Comparison of ENCODE assay signal across 12 cellular contexts in genomic region chr6:42429042-42429574, GRCh38. TPM values are rescaled to one million over a fixed set of nuclear protein-coding genes. Genes with fewer than 3 reads are reported as not detected.
DNase-seq lines count a peak whose midpoint lies in the region; ATAC-seq and TF ChIP-seq lines count a peak whose summit lies in the region.
"Had no signal": no experiment of that assay in that cellular context is flagged by ENCODE, and none has a peak within 500 bp of the region (broad histone marks: within the 10 kb centered on the region; RNA-seq: fewer than 3 reads in every experiment).

No MANE protein-coding gene starts in this region.

- H3K9ac ChIP-seq in parathyroid adenoma, result no peak overlapping the region

- peaks cover 0 to 5% (median 0%) of the 10 kb centered on the region in 3 donors for H3K36me3 ChIP-seq in Peyer's patch
- H3K36me3 ChIP-seq in esophagus squamous epithelium, result peaks cover 0 to 19% (median 0%) of the 10 kb centered on the region in 3 donors
- no peaks in the 10 kb centered on the region for H3K36me3 ChIP-seq in parathyroid adenoma (ENCODE audit: control insufficient read depth, insufficient read depth, low read length)
- H3K36me3 ChIP-seq: thyroid gland had no signal

- no peak overlapping the region for H3K4me3 Mint-ChIP-seq in T-helper 1 cell treated with Interleukin-12 subunit alpha and Interleukin-12 subunit beta and Interleukin-4 antibody, amounts not matched to agents 30 μg/mL and 1 μg/mL, for 36 hours

- peak overlapping the region; percentile 38 for H3K27ac Mint-ChIP-seq in T-helper 1 cell treated with Interleukin-12 subunit alpha and Interleukin-12 subunit beta and Interleukin-4 antibody, amounts not matched to agents 30 μg/mL and 1 μg/mL, for 36 hours

- H3K4me1 Mint-ChIP-seq in T-helper 1 cell treated with Interleukin-12 subunit alpha and Interleukin-12 subunit beta and Interleukin-4 antibody, amounts not matched to agents 30 μg/mL and 1 μg/mL, for 36 hours (ENCODE audit: low read depth), result peaks cover 45% of the 10 kb centered on the region

- H3K79me2 ChIP-seq in parathyroid adenoma, result peaks cover 38% of the 10 kb centered on the region

- H3K9me3 ChIP-seq in Peyer's patch (peaks cover 0 to 3% (median 0%) of the 10 kb centered on the region in 4 donors), esophagus squamous epithelium (peaks cover 0 to 11% (median 0%) of the 10 kb centered on the region in 3 donors), parathyroid adenoma (ENCODE audit: control insufficient read depth, low read length) (no peaks in the 10 kb centered on the region)
- H3K9me3 ChIP-seq: thyroid gland had no signal

- ATAC-seq in GM21526 (IDR thresholded peaks at IDR 0.05; ENCODE audit: low FRiP score, unreplicated experiment), result no peak

- DNase-seq in T-helper 1 cell, result no peak
- DNase-seq in Peyer's patch, result no peak
- no peak for DNase-seq in esophagus squamous epithelium (lab: John Stamatoyannopoulos, UW)
- DNase-seq in NCI-H1694 (lab: John Stamatoyannopoulos, UW), result no peak
- DNase-seq in NCI-H226, result no peak
- DNase-seq: 8988T; activated CD4-positive, alpha-beta T cell treated with anti-CD3 and anti-CD28 coated beads for 1 hour; SIG-M5; thyroid gland had no signal

- H2AFZ ChIP-seq in parathyroid adenoma, result peak overlapping the region; percentile 20

- H3K4me3 ChIP-seq in Peyer's patch (no peak overlapping the region), esophagus squamous epithelium (no peak overlapping the region), parathyroid adenoma (ENCODE audit: low read depth, low read length) (no peak overlapping the region)
- H3K4me3 ChIP-seq: thyroid gland had no signal

- peaks cover 9% of the 10 kb centered on the region for H3K9me3 Mint-ChIP-seq in T-helper 1 cell treated with Interleukin-12 subunit alpha and Interleukin-12 subunit beta and Interleukin-4 antibody, amounts not matched to agents 30 μg/mL and 1 μg/mL, for 36 hours

- TF ChIP-seq POLR2A in Peyer's patch (IDR thresholded peaks at IDR 0.05) (no peak), esophagus squamous epithelium (IDR thresholded peaks at IDR 0.05) (no peak)

- 56 to 64% methylated on average over 4 to 8 of the region's 8 CpGs for WGBS in esophagus squamous epithelium, 2 donors

- H3K27me3 Mint-ChIP-seq in T-helper 1 cell treated with Interleukin-12 subunit alpha and Interleukin-12 subunit beta and Interleukin-4 antibody, amounts not matched to agents 30 μg/mL and 1 μg/mL, for 36 hours (ENCODE audit: low read depth), result no peaks in the 10 kb centered on the region

- TF ChIP-seq CTCF in Peyer's patch (IDR thresholded peaks at IDR 0.05) (no peak), esophagus squamous epithelium (IDR thresholded peaks at IDR 0.05) (no peak), parathyroid adenoma (IDR thresholded peaks at IDR 0.05) (no peak)

- peaks cover 44% of the 10 kb centered on the region for H3K36me3 Mint-ChIP-seq in T-helper 1 cell treated with Interleukin-12 subunit alpha and Interleukin-12 subunit beta and Interleukin-4 antibody, amounts not matched to agents 30 μg/mL and 1 μg/mL, for 36 hours (ENCODE audit: low read depth)

- H3K27ac ChIP-seq in Peyer's patch (peak overlapping the region in 3 of 4 donors; percentile 46 to 68 (median 57)), esophagus squamous epithelium (peak overlapping the region in 3 of 4 donors; percentile 21 to 50 (median 47)), parathyroid adenoma (no peak overlapping the region)
- H3K27ac ChIP-seq: thyroid gland had no signal

- H3K4me1 ChIP-seq in Peyer's patch (peaks cover 7 to 28% (median 10%) of the 10 kb centered on the region in 4 donors), esophagus squamous epithelium (peaks cover 15 to 27% (median 15%) of the 10 kb centered on the region in 3 donors), parathyroid adenoma (peaks cover 12% of the 10 kb centered on the region)
- H3K4me1 ChIP-seq: thyroid gland had no signal

- H3K4me2 ChIP-seq in parathyroid adenoma (ENCODE audit: low read length), result no peak overlapping the region

- intact Hi-C loops in esophagus squamous epithelium (cut with DNase I), result no loop called here

- H3K27me3 ChIP-seq in Peyer's patch (no peaks in the 10 kb centered on the region), esophagus squamous epithelium (no peaks in the 10 kb centered on the region), parathyroid adenoma (ENCODE audit: control insufficient read depth, insufficient read depth, low read length) (no peaks in the 10 kb centered on the region)
- H3K27me3 ChIP-seq: thyroid gland had no signal

RNA-seq across cellular contexts. Expression of gene TRERF1, which starts 22.6 kb away (rescaled TPM):
- 10 to 100 TPM in 1 of 4 donors, 1 to 10 TPM in 3; 4.6 to 28.1 (median 8.5) TPM for total RNA-seq in Peyer's patch
- total RNA-seq in esophagus squamous epithelium, result 10 to 100 TPM in 3 of 4 donors, 1 to 10 TPM in 1; 5.5 to 13.8 (median 11.5) TPM
